In the genomic region with DNA sequence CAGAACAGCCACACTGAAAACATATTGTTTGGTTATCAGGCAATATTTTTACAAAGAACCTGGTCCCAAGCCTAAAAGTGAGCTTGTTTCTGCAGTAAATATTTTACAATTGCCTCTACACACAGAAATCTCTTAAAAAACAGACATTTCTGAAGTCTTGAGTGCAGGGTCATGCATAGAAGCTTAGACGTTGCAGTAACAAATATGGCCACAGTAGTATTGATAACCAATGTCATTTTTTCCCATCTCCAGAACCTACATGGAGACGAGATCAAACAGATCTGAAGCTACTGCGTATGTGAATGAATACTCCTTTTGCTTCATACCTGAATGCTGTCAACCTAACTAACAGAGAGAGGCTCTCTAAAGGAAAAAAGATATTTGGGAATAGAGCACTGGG, we compare ENCODE assay signal across 28 cellular contexts.
"Had no signal": no experiment of that assay in that cellular context is flagged by ENCODE, and none has a peak within 500 bp of the region (broad histone marks: within the 10 kb centered on the region; RNA-seq: fewer than 3 reads in every experiment).

No MANE protein-coding gene starts in this region.

- H3K4me3 Mint-ChIP-seq: stimulated activated effector memory CD8-positive, alpha-beta T cell treated with anti-CD3 and anti-CD28 coated beads, Interleukin-12 subunit alpha, Interleukin-12 subunit beta, amount 100 ng/mL, for 72 hours; stimulated activated memory B cell treated with anti-CD40 and anti-IgM and Interleukin-4, amounts not matched to agents 10 μg/mL and 1 μg/mL and 100 μg/mL, for 72 hours; stimulated activated naive B cell treated with anti-CD40 and anti-IgM and Interleukin-4, amounts not matched to agents 10 μg/mL and 1 μg/mL and 100 μg/mL, for 72 hours; stimulated activated naive CD8-positive, alpha-beta T cell treated with anti-CD3 and anti-CD28 coated beads, Interleukin-15, amount 100 ng/mL, for 72 hours; stimulated activated naive CD8-positive, alpha-beta T cell treated with anti-CD3 and anti-CD28 coated beads, Interleukin-15, Interleukin-2, amounts not matched to agents 100 ng/mL and 50 ng/mL, for 24 hours had no signal

- ATAC-seq: stimulated activated effector memory CD8-positive, alpha-beta T cell treated with anti-CD3 and anti-CD28 coated beads, Interleukin-12 subunit alpha, Interleukin-12 subunit beta, amount 100 ng/mL, for 72 hours; stimulated activated memory B cell treated with anti-CD40 and anti-IgM and Interleukin-4, amounts not matched to agents 10 μg/mL and 1 μg/mL and 100 μg/mL, for 72 hours; stimulated activated naive B cell treated with anti-CD40 and anti-IgM and Interleukin-4, amounts not matched to agents 10 μg/mL and 1 μg/mL and 100 μg/mL, for 72 hours; stimulated activated naive CD8-positive, alpha-beta T cell treated with anti-CD3 and anti-CD28 coated beads, Interleukin-15, amount 100 ng/mL, for 72 hours; stimulated activated naive CD8-positive, alpha-beta T cell treated with anti-CD3 and anti-CD28 coated beads, Interleukin-15, Interleukin-2, amounts not matched to agents 100 U/mL and 50 U/mL, for 24 hours; upper lobe of right lung had no signal

- H3K27ac ChIP-seq: stomach, suprapubic skin, testis, thoracic aorta, thyroid gland, tibial artery, tibial nerve, transverse colon, upper lobe of left lung, upper lobe of right lung, uterus, vagina had no signal

- DNase-seq: stimulated activated CD4-positive, alpha-beta T cell treated with anti-CD3 and anti-CD28 coated beads, Interleukin-2, amount 100 ng/mL, for 48 hours; stimulated activated CD4-positive, alpha-beta T cell treated with anti-CD3 and anti-CD28 coated beads, Interleukin-4, amount 100 ng/mL, for 1 hour; stimulated activated CD4-positive, alpha-beta T cell treated with anti-CD3 and anti-CD28 coated beads, Interleukin-4, amount 100 ng/mL, for 24 hours; stimulated activated CD4-positive, alpha-beta T cell treated with anti-CD3 and anti-CD28 coated beads, Interleukin-4, amount 100 ng/mL, for 4 hours; stimulated activated CD8-positive, alpha-beta memory T cell treated with anti-CD3 and anti-CD28 coated beads, Interleukin-4, amount 100 ng/mL, for 48 hours; stimulated activated naive B cell treated with anti-CD40 and anti-IgM and Interleukin-4, amounts not matched to agents 10 μg/mL and 1 μg/mL and 100 μg/mL, for 72 hours; stimulated activated naive CD4-positive, alpha-beta T cell; stimulated activated naive CD4-positive, alpha-beta T cell treated with Interleukin-2 at 50 U/mL for 16 hours; stimulated activated naive CD8-positive, alpha-beta T cell treated with anti-CD3 and anti-CD28 coated beads, Interleukin-15, amount 100 ng/mL, for 72 hours; stimulated activated naive CD8-positive, alpha-beta T cell treated with anti-CD3 and anti-CD28 coated beads, Interleukin-15, Interleukin-2, amounts not matched to agents 100 U/mL and 50 U/mL, for 24 hours; stomach; substantia nigra; testis; thyroid gland; tibial artery; transverse colon; trophoblast cell; upper lobe of left lung; upper lobe of right lung; uterus had no signal

- H3K4me3 ChIP-seq: stomach, suprapubic skin, testis, thoracic aorta, thyroid gland, tibial artery, tibial nerve, transverse colon, upper lobe of left lung, upper lobe of right lung, uterus, vagina had no signal

- H3K9me3 Mint-ChIP-seq: stimulated activated effector memory CD8-positive, alpha-beta T cell treated with anti-CD3 and anti-CD28 coated beads, Interleukin-12 subunit alpha, Interleukin-12 subunit beta, amount 100 ng/mL, for 72 hours; stimulated activated memory B cell treated with anti-CD40 and anti-IgM and Interleukin-4, amounts not matched to agents 10 μg/mL and 1 μg/mL and 100 μg/mL, for 72 hours; stimulated activated naive CD8-positive, alpha-beta T cell treated with anti-CD3 and anti-CD28 coated beads, Interleukin-15, amount 100 ng/mL, for 72 hours; stimulated activated naive CD8-positive, alpha-beta T cell treated with anti-CD3 and anti-CD28 coated beads, Interleukin-15, Interleukin-2, amounts not matched to agents 100 ng/mL and 50 ng/mL, for 24 hours had no signal

- H3K4me1 ChIP-seq: stomach, suprapubic skin, testis, thyroid gland, tibial artery, tibial nerve, transverse colon, upper lobe of left lung, upper lobe of right lung, uterus, vagina had no signal

- H3K36me3 ChIP-seq: stomach, suprapubic skin, thoracic aorta, thyroid gland, tibial artery, tibial nerve, transverse colon, upper lobe of left lung, upper lobe of right lung, uterus, vagina had no signal

- H3K9me3 ChIP-seq: stomach, suprapubic skin, testis, thoracic aorta, thyroid gland, tibial artery, tibial nerve, transverse colon, upper lobe of left lung, upper lobe of right lung, uterus, vagina had no signal

- FAIRE-seq: urothelium cell line had no signal

- H3K27ac Mint-ChIP-seq: stimulated activated effector memory CD8-positive, alpha-beta T cell treated with anti-CD3 and anti-CD28 coated beads, Interleukin-12 subunit alpha, Interleukin-12 subunit beta, amount 100 ng/mL, for 72 hours; stimulated activated memory B cell treated with anti-CD40 and anti-IgM and Interleukin-4, amounts not matched to agents 10 μg/mL and 1 μg/mL and 100 μg/mL, for 72 hours; stimulated activated naive B cell treated with anti-CD40 and anti-IgM and Interleukin-4, amounts not matched to agents 10 μg/mL and 1 μg/mL and 100 μg/mL, for 72 hours; stimulated activated naive CD8-positive, alpha-beta T cell treated with anti-CD3 and anti-CD28 coated beads, Interleukin-15, Interleukin-2, amounts not matched to agents 100 ng/mL and 50 ng/mL, for 24 hours had no signal

- H3K27me3 ChIP-seq: stomach, suprapubic skin, testis, thyroid gland, tibial artery, tibial nerve, transverse colon, upper lobe of left lung, upper lobe of right lung, uterus, vagina had no signal

- H3K4me1 Mint-ChIP-seq: stimulated activated effector memory CD8-positive, alpha-beta T cell treated with anti-CD3 and anti-CD28 coated beads, Interleukin-12 subunit alpha, Interleukin-12 subunit beta, amount 100 ng/mL, for 72 hours; stimulated activated memory B cell treated with anti-CD40 and anti-IgM and Interleukin-4, amounts not matched to agents 10 μg/mL and 1 μg/mL and 100 μg/mL, for 72 hours; stimulated activated naive B cell treated with anti-CD40 and anti-IgM and Interleukin-4, amounts not matched to agents 10 μg/mL and 1 μg/mL and 100 μg/mL, for 72 hours; stimulated activated naive CD8-positive, alpha-beta T cell treated with anti-CD3 and anti-CD28 coated beads, Interleukin-15, amount 100 ng/mL, for 72 hours had no signal

- H3K36me3 Mint-ChIP-seq: stimulated activated effector memory CD8-positive, alpha-beta T cell treated with anti-CD3 and anti-CD28 coated beads, Interleukin-12 subunit alpha, Interleukin-12 subunit beta, amount 100 ng/mL, for 72 hours; stimulated activated memory B cell treated with anti-CD40 and anti-IgM and Interleukin-4, amounts not matched to agents 10 μg/mL and 1 μg/mL and 100 μg/mL, for 72 hours; stimulated activated naive B cell treated with anti-CD40 and anti-IgM and Interleukin-4, amounts not matched to agents 10 μg/mL and 1 μg/mL and 100 μg/mL, for 72 hours had no signal
